16 cellular contexts compared by ENCODE assay signal in genomic region chr20:49616154-49617007, GRCh38. TPM values are rescaled to one million over a fixed set of nuclear protein-coding genes. Genes with fewer than 3 reads are reported as not detected.
DNase-seq lines count a peak whose midpoint lies in the region; ATAC-seq, FAIRE-seq and TF ChIP-seq lines count a peak whose summit lies in the region.
"Had no signal": no experiment of that assay in that cellular context is flagged by ENCODE, and none has a peak within 500 bp of the region (broad histone marks: within the 10 kb centered on the region; RNA-seq: fewer than 3 reads in every experiment).

No MANE protein-coding gene starts in this region.

- H3K4me1 ChIP-seq in PC-3 (ENCODE audit: insufficient read depth, low read length) (peaks cover 9% of the 10 kb centered on the region), HepG2 (ENCODE audit: insufficient read depth, low read length) (peaks cover 64% of the 10 kb centered on the region), small intestine (ENCODE audit: control insufficient read depth in 2 of 2, insufficient read depth in 1 of 2, low read depth in 1 of 2, low read length in 1 of 2) (peaks cover 0 to under 1% of the 10 kb centered on the region in 2 donors), smooth muscle cell (ENCODE audit: low read depth) (no peaks in the 10 kb centered on the region)

- TF ChIP-seq RAD21 in HepG2 (CRISPR knock-in tag; IDR thresholded peaks at IDR 0.05), result no peak

- H3K4me1 Mint-ChIP-seq in Calu3 (ENCODE audit: low read depth, unreplicated experiment), result peaks cover 40% of the 10 kb centered on the region

- H3K9me3 Mint-ChIP-seq in Calu3 (ENCODE audit: low read depth, unreplicated experiment), result no peaks in the 10 kb centered on the region

- H3K36me3 Mint-ChIP-seq in Calu3 (ENCODE audit: insufficient read depth, unreplicated experiment), result peaks cover 10% of the 10 kb centered on the region

- intact Hi-C loops in Calu3 (cut with micrococcal nuclease; ENCODE audit: unreplicated experiment), result no loop called here
- intact Hi-C loops in PC-3 (cut with micrococcal nuclease), result no loop called here
- intact Hi-C loops in HepG2 (cut with micrococcal nuclease; ENCODE audit: unreplicated experiment), result no loop called here

- no peaks in the 10 kb centered on the region for H3K79me2 ChIP-seq in PC-3 (ENCODE audit: low read length)
- H3K79me2 ChIP-seq in HepG2 (ENCODE audit: insufficient read depth, low read length), result no peaks in the 10 kb centered on the region
- no peaks in the 10 kb centered on the region for H3K79me2 ChIP-seq in smooth muscle cell (ENCODE audit: low read depth)

- CTCF ChIA-PET in Calu3 (lab: Charles Lee), result interaction anchor here (0.6 to 2.0 kb wide), 9 partner anchors 10 to 277 kb away, joined by 3 to 6 read pairs (median 3); partner anchors contain the start of gene SLC9A8
- CTCF ChIA-PET in PC-3 (lab: Charles Lee), result interaction anchor here (0.6 kb wide), 1 partner anchor 10 kb away, joined by 14 read pairs; no protein-coding TSS in a partner anchor
- CTCF ChIA-PET in HepG2 (lab: Yijun Ruan, JAX; ENCODE audit: low intra/inter-chr PET ratio, low total read pairs), result interaction anchor here (1.0 kb wide), 1 partner anchor 230 kb away, joined by 3 read pairs; no protein-coding TSS in a partner anchor

- TF ChIP-seq CTCF in Calu3 (IDR thresholded peaks at IDR 0.05; ENCODE audit: unreplicated experiment) (no peak), PC-3 (conservative IDR thresholded peaks at IDR 0.05; ENCODE audit: low read depth, low read length) (no peak), HepG2 (CRISPR knock-in tag; IDR thresholded peaks at IDR 0.05) (no peak), smooth muscle cell (IDR thresholded peaks at IDR 0.05; ENCODE audit: borderline replicate concordance, insufficient read depth, poor library complexity, severe bottlenecking) (no peak)

- H3K4me2 ChIP-seq in PC-3 (ENCODE audit: low read length) (no peak overlapping the region), HepG2 (ENCODE audit: low read depth, low read length) (peak overlapping the region; percentile 87), smooth muscle cell (no peak overlapping the region)

- no peak for DNase-seq in Calu3
- DNase-seq in PC-3, result no peak
- no peak for DNase-seq in HepG2 (ENCODE audit: low spot score)
- peak; percentile 41 for DNase-seq in small intestine
- DNase-seq in smooth muscle cell (lab: John Stamatoyannopoulos, UW; ENCODE audit: unreplicated experiment), result no peak
- DNase-seq in pons (ENCODE audit: low spot score), result no peak
- DNase-seq in HuH-7 (ENCODE audit: low spot score), result no peak
- no peak for DNase-seq in anterior cingulate cortex (lab: John Stamatoyannopoulos, UW)
- DNase-seq: DMS153, HCEC 1CT, KBM-7, NCI-H1092, NCI-H1694, NCI-H2107, NCI-H446 treated with DMSO at 0.1 percent for 48 hours, NCI-H774 had no signal

- H3F3A ChIP-seq in PC-3 (ENCODE audit: low read length, unreplicated experiment) (no peaks in the 10 kb centered on the region), smooth muscle cell (ENCODE audit: low read depth) (no peaks in the 10 kb centered on the region)

- no peak; the same call in 1 of the 2 replicates for ATAC-seq in PC-3
- ATAC-seq in HepG2, result peak; percentile 18

- no peaks in the 10 kb centered on the region for H3K9me2 ChIP-seq in PC-3 (replicated peaks; ENCODE audit: low read length)

- FAIRE-seq in HepG2 (lab: Jason Lieb, UNC) (no peak), small intestine (lab: Jason Lieb, UNC) (no peak)

- POLR2A ChIA-PET in PC-3 (lab: Charles Lee; ENCODE audit: unreplicated experiment) (interaction anchor here (0.6 kb wide), 1 partner anchor 38 kb away, joined by 5 read pairs; no protein-coding TSS in a partner anchor), HepG2 (lab: Yijun Ruan, JAX) (interaction anchor here (0.9 to 2.3 kb wide), 3 partner anchors 16 to 196 kb away, joined by 3 to 10 read pairs (median 3); partner anchors contain the start of gene SLC9A8)

- H3K4me3 Mint-ChIP-seq in Calu3 (ENCODE audit: low read depth, unreplicated experiment), result no peak overlapping the region

- H2AFZ ChIP-seq in PC-3 (ENCODE audit: low read length), result peak overlapping the region; percentile 28; the same call in 1 of the 2 replicates
- no peak overlapping the region for H2AFZ ChIP-seq in HepG2 (ENCODE audit: low read length)
- no peak overlapping the region for H2AFZ ChIP-seq in smooth muscle cell (ENCODE audit: low read depth)

- 39% methylated on average over 11 of the region's 11 CpGs for WGBS in HepG2 (ENCODE audit: low lambda C conversion rate)
- 87 to 88% (median 87%) methylated on average over 11 of the region's 11 CpGs for WGBS in small intestine, 3 donors
- 83% methylated on average over 11 of the region's 11 CpGs for WGBS in smooth muscle cell (ENCODE audit: low lambda C conversion rate)

- H3K27me3 ChIP-seq in PC-3 (ENCODE audit: low read length) (no peaks in the 10 kb centered on the region), HepG2 (ENCODE audit: control insufficient read depth in 1 of 2, insufficient read depth in 2 of 2, low read length in 2 of 2) (peaks cover 0 to 6% of the 10 kb centered on the region in 2 experiments; a peak in 1 of 5 replicates), small intestine (ENCODE audit: control insufficient read depth in 2 of 2, insufficient read depth in 2 of 2, low read length in 2 of 2) (no peaks in the 10 kb centered on the region), smooth muscle cell (ENCODE audit: low read depth) (no peaks in the 10 kb centered on the region)

- peaks cover 5% of the 10 kb centered on the region for H3K27me3 Mint-ChIP-seq in Calu3 (ENCODE audit: unreplicated experiment)

- peak overlapping the region; percentile 28 for H3K27ac Mint-ChIP-seq in Calu3 (ENCODE audit: unreplicated experiment)

- H3K36me3 ChIP-seq in PC-3 (ENCODE audit: low read depth, low read length), result no peaks in the 10 kb centered on the region
- H3K36me3 ChIP-seq in HepG2 (replicated peaks in 1 of 2; ENCODE audit: control insufficient read depth in 1 of 2, insufficient read depth in 2 of 2, low read length in 2 of 2), result no peaks in the 10 kb centered on the region
- no peaks in the 10 kb centered on the region for H3K36me3 ChIP-seq in small intestine (ENCODE audit: control insufficient read depth in 2 of 2, insufficient read depth in 2 of 2, low read length in 2 of 2)
- H3K36me3 ChIP-seq in smooth muscle cell (ENCODE audit: low read depth), result no peaks in the 10 kb centered on the region

- no peaks in the 10 kb centered on the region for H3K9me3 ChIP-seq in PC-3 (ENCODE audit: low read length)
- no peaks in the 10 kb centered on the region for H3K9me3 ChIP-seq in HepG2 (ENCODE audit: low read length)
- no peaks in the 10 kb centered on the region for H3K9me3 ChIP-seq in small intestine (ENCODE audit: control insufficient read depth, low read depth)
- no peaks in the 10 kb centered on the region for H3K9me3 ChIP-seq in smooth muscle cell (replicated peaks; ENCODE audit: low read depth)

- H3K9ac ChIP-seq in PC-3 (ENCODE audit: low read length) (no peak overlapping the region), HepG2 (ENCODE audit: insufficient read depth, low read depth, low read length) (peak overlapping the region; percentile 42; the same call in 1 of the 2 replicates), smooth muscle cell (ENCODE audit: low read depth) (no peak overlapping the region)

- H3K27ac ChIP-seq in PC-3 (ENCODE audit: low read length), result peak overlapping the region; percentile 12; the same call in 1 of the 2 replicates
- H3K27ac ChIP-seq in HepG2 (ENCODE audit: extremely low read length, insufficient read depth, low read length), result no peak overlapping the region
- H3K27ac ChIP-seq in small intestine (ENCODE audit: low read depth in 1 of 2, low read length in 1 of 2), result peak overlapping the region; percentile 12 to 72
- H3K27ac ChIP-seq in smooth muscle cell (ENCODE audit: low read depth), result no peak overlapping the region

- in situ Hi-C loops in HepG2 (cut with HindIII; ENCODE audit: extremely low pct_ligation_motif_present, low pct_unique_long_range_greater_than_20kb), result no loop called here

- TF ChIP-seq POLR2A in HepG2 (IDR thresholded peaks at IDR 0.05; ENCODE audit: insufficient read depth in 1 of 2, low read depth in 2 of 2, low read length in 2 of 2), result no peak

- BruUV-seq in Calu3 (replicated peaks; lab: Mats Ljungman, UMichigan) (no TSS peak), PC-3 (replicated peaks; lab: Mats Ljungman, UMichigan) (no TSS peak), HepG2 (replicated peaks; lab: Mats Ljungman, UMichigan) (no TSS peak)

- no peak overlapping the region for H3K4me3 ChIP-seq in PC-3 (ENCODE audit: low read length)
- H3K4me3 ChIP-seq in HepG2 (replicated peaks in 1 of 3; ENCODE audit: insufficient read depth in 1 of 3, low read depth in 2 of 3, low read length in 3 of 3), result peak overlapping the region; percentile 17 to 66 (median 26); a peak in 4 of 6 replicates
- no peak overlapping the region for H3K4me3 ChIP-seq in small intestine (ENCODE audit: low read depth in 1 of 2, low read length in 2 of 2)
- H3K4me3 ChIP-seq in smooth muscle cell, result no peak overlapping the region

- no peak for TF ChIP-seq EP300 in HepG2 (IDR thresholded peaks at IDR 0.05; ENCODE audit: low read depth in 2 of 2, low read length in 2 of 2)
- no peak for TF ChIP-seq EP300 in HepG2 (CRISPR knock-in tag; IDR thresholded peaks at IDR 0.05; ENCODE audit: borderline replicate concordance)

- H4K20me1 ChIP-seq in PC-3 (ENCODE audit: low read length) (no peaks in the 10 kb centered on the region), HepG2 (ENCODE audit: insufficient read depth, low read length) (no peaks in the 10 kb centered on the region), smooth muscle cell (ENCODE audit: low read depth) (no peaks in the 10 kb centered on the region)

RNA-seq across cellular contexts. Expression of gene PTGIS, which starts 48.4 kb away (rescaled TPM):
- total RNA-seq in Calu3 (2022), result 0.26 and 0.29 TPM in 2 replicates
- 0.18 TPM in 1 of 2 replicates, not detected in the other for total RNA-seq in PC-3 (2014; rRNA removed)
- total RNA-seq in HepG2 (2016; rRNA removed; fragmentation: Illumina TruSeq; extraction: Trizol), result not detected in 2 replicates
- total RNA-seq in HepG2 (2016; cell fraction: cytosol; rRNA removed; fragmentation: Illumina TruSeq; extraction: Trizol; ENCODE audit: low read depth), result not detected in 2 replicates
- not detected in 2 replicates for total RNA-seq in HepG2 (2016; cell fraction: insoluble cytoplasmic fraction; rRNA removed; fragmentation: Illumina TruSeq; extraction: Trizol)
- not detected in 2 replicates for total RNA-seq in HepG2 (2016; cell fraction: membrane; rRNA removed; fragmentation: Illumina TruSeq; extraction: Trizol)
- total RNA-seq in HepG2 (2016; cell fraction: nucleus; rRNA removed; fragmentation: Illumina TruSeq; extraction: Trizol), result not detected in 2 replicates
- not detected in 2 replicates for polyA plus RNA-seq in HepG2 (2011; rRNA removed)
- not detected in 2 replicates for polyA plus RNA-seq in HepG2 (2011; cell fraction: cytosol; rRNA removed)
- not detected in 2 replicates for polyA plus RNA-seq in HepG2 (2011; cell fraction: nucleus; rRNA removed)
- not detected in 2 replicates for polyA plus RNA-seq in HepG2 (2012)
- not detected in 2 replicates for polyA plus RNA-seq in HepG2 (2016; cell fraction: cytosol; fragmentation: Illumina TruSeq; extraction: Trizol; ENCODE audit: low read depth)
- not detected in 2 replicates for polyA plus RNA-seq in HepG2 (2016; cell fraction: insoluble cytoplasmic fraction; fragmentation: Illumina TruSeq; extraction: Trizol; ENCODE audit: low read depth)
- not detected in 2 replicates for polyA plus RNA-seq in HepG2 (2016; cell fraction: membrane; fragmentation: Illumina TruSeq; extraction: Trizol; ENCODE audit: low read depth)
- not detected in 2 replicates for polyA plus RNA-seq in HepG2 (2016; cell fraction: nucleus; fragmentation: Illumina TruSeq; extraction: Trizol; ENCODE audit: insufficient read depth, low read depth)
- not detected in 2 replicates for polyA minus RNA-seq in HepG2 (2011; rRNA and poly(A)+ RNA removed; ENCODE audit: low replicate concordance)
- not detected in 2 replicates for polyA minus RNA-seq in HepG2 (2011; cell fraction: cytosol; rRNA and poly(A)+ RNA removed)
- polyA minus RNA-seq in HepG2 (2011; cell fraction: nucleus; rRNA and poly(A)+ RNA removed), result not detected in 2 replicates
- polyA plus RNA-seq in small intestine, result 10 to 100 TPM in 1 of 3 donors, under 1 TPM in 2; 0.22 to 15.1 (median 0.54) TPM
- total RNA-seq in smooth muscle cell, result 0.18 and 0.31 TPM in 2 replicates
- 0.64 and 0.65 TPM in 2 replicates for polyA plus RNA-seq in smooth muscle cell

Comparison
In these comparisons a context has a peak if more than half of its experiments do, and no peak if none do; other contexts are left out.
1. H3K27ac ChIP-seq: peak in PC-3 (single experiment) and small intestine (2 of 2); none in HepG2 (single experiment) and smooth muscle cell (single experiment).
2. H3K4me3 ChIP-seq: peak in HepG2 (3 of 3); none in PC-3 (single experiment), small intestine (0 of 2) and smooth muscle cell (single experiment).